ENCODE assay signal across 22 cellular contexts in the genomic region with DNA sequence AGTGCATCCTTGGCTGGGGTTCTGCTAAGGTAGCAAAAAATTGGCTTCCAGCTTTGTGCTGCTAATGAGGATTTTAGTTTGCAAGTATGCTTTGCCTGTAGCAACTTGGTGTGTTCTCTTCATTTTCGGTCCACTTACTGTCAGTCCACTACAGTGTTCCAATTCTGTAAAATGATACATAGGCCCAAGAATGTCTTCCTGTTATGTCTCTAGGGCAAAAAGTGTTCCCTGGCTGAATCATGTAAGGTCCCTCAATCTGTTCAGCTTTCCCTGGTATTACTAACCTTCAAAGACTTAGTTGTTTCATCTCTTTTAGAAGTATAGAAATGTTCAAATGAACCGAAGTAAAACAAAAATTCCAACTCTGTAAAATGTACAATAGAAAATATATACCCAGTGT.
"Had no signal": no experiment of that assay in that cellular context is flagged by ENCODE, and none has a peak within 500 bp of the region (broad histone marks: within the 10 kb centered on the region; RNA-seq: fewer than 3 reads in every experiment).

No MANE protein-coding gene starts in this region.

- DNase-seq: activated T-cell treated with anti-CD3 and anti-CD28 coated beads, Interleukin-2, amount 50 U/mL, for 24 hours; adrenal gland; caudate nucleus; dorsolateral prefrontal cortex; effector memory CD8-positive, alpha-beta T cell; gastrocnemius medialis; head of caudate nucleus; islet precursor cell; left colon; naive B cell; occipital lobe; posterior cingulate gyrus; right lobe of liver; small intestine; stimulated activated CD4-positive, alpha-beta T cell treated with anti-CD3 and anti-CD28 coated beads, Interleukin-15, amount 100 ng/mL, for 24 hours; stimulated activated naive B cell treated with anti-CD40 and anti-IgM and Interleukin-4, amounts not matched to agents 10 μg/mL and 1 μg/mL and 100 μg/mL, for 72 hours; T-helper 1 cell; transverse colon had no signal

- ATAC-seq: activated naive CD4-positive, alpha-beta T cell treated with anti-CD3 and anti-CD28 coated beads, Interleukin-2, amount 50 U/mL, for 72 hours; activated T-helper 17 cell treated with anti-CD3 and anti-CD28 coated beads, Interleukin-2, amount 50 U/mL, for 72 hours; effector memory CD8-positive, alpha-beta T cell; gastrocnemius medialis; left colon; right lobe of liver; stimulated activated naive B cell treated with anti-CD40 and anti-IgM and Interleukin-4, amounts not matched to agents 10 μg/mL and 1 μg/mL and 100 μg/mL, for 72 hours; WTC11 had no signal

- H3K27me3 ChIP-seq: adrenal gland, dorsolateral prefrontal cortex, esophagus muscularis mucosa, gastrocnemius medialis, right lobe of liver, transverse colon had no signal

- H3K9me3 ChIP-seq: adrenal gland, esophagus muscularis mucosa, gastrocnemius medialis, right lobe of liver, transverse colon had no signal

- H3K27ac ChIP-seq: adrenal gland, dorsolateral prefrontal cortex, esophagus muscularis mucosa, gastrocnemius medialis, right lobe of liver, transverse colon had no signal

- H3K4me3 ChIP-seq: adrenal gland, dorsolateral prefrontal cortex, esophagus muscularis mucosa, gastrocnemius medialis, right lobe of liver, transverse colon had no signal

- H3K36me3 ChIP-seq: adrenal gland, esophagus muscularis mucosa, gastrocnemius medialis, right lobe of liver, transverse colon had no signal

- H3K4me1 ChIP-seq: adrenal gland, esophagus muscularis mucosa, gastrocnemius medialis, right lobe of liver, transverse colon had no signal
